8 cellular contexts compared by ENCODE assay signal in the genomic region with DNA sequence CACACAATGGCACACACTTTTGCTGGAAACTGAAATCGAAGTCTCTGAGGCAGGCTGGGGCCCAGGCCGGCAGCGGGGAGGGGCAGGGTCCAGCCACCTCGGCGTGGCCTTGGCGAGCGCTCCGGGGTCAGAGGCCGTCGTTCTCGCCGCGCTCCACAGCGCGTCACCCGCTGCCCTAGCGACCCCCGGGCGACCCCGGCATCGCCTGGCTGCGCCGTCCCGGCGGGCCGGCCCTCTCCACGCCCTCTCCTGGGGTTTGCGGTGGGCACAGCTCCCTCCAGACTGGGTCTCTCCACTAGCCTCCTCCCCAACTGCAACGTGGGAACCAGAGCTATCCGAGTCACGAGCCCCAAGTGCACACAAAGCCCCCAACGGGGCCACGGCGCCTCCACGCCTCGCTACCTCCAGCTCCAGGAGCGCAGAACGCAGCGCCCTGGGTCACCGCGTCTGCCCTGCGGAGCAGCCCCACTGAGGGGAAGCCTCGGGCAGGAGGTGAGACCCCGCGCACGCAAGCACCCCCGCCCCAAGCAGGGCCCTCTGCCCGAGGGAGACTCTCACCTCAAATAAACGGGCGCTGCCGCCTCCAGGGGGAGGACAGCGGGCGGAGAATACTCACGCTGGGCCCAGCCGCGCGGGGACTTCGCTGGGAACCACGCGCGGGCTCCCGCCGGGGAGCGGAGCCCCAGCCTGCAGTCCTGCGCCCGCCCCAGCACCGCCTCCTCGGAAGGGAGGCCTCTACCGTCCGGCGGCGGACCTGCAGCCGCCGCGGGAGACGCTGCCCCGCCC.
DNase-seq lines count a peak whose midpoint lies in the region; ATAC-seq, FAIRE-seq and TF ChIP-seq lines count a peak whose summit lies in the region.

No MANE protein-coding gene starts in this region.

- TF ChIP-seq CTCF in RWPE2 (IDR thresholded peaks at IDR 0.05; ENCODE audit: poor library complexity, severe bottlenecking) (peak; percentile 89), suprapubic skin (IDR thresholded peaks at IDR 0.05) (peak in 1 of 2 donors; percentile 97)

- H3K27me3 ChIP-seq in RWPE2 (ENCODE audit: insufficient read depth, poor library complexity, severe bottlenecking), result peaks cover 6% of the 10 kb centered on the region
- peaks cover 10% of the 10 kb centered on the region for H3K27me3 ChIP-seq in suprapubic skin

- 0% methylated on average over 13 of the region's 77 CpGs for WGBS in suprapubic skin

- no peaks in the 10 kb centered on the region for H3K9me3 ChIP-seq in RWPE2 (ENCODE audit: severe bottlenecking)
- no peaks in the 10 kb centered on the region for H3K9me3 ChIP-seq in suprapubic skin

- H3K4me3 ChIP-seq in RWPE2 (ENCODE audit: severe bottlenecking) (peak overlapping the region; percentile 49), suprapubic skin (peak overlapping the region; percentile 80)

- ATAC-seq in GM21423 (IDR thresholded peaks at IDR 0.05; ENCODE audit: unreplicated experiment) (peak; percentile 98), RWPE2 (ENCODE audit: low read depth) (peak; percentile 96)

- no peak for TF ChIP-seq POLR2A in suprapubic skin (IDR thresholded peaks at IDR 0.05)

- FAIRE-seq in HTR-8/SVneo (lab: Jason Lieb, UNC), result peak; percentile 85

- H3K27ac ChIP-seq in RWPE2 (ENCODE audit: poor library complexity, severe bottlenecking), result no peak overlapping the region
- no peak overlapping the region for H3K27ac ChIP-seq in suprapubic skin

- DNase-seq in D341Med (ENCODE audit: low spot score) (peak; percentile 96), HTR-8/SVneo (ENCODE audit: insufficient read length, low spot score) (peak; percentile 67), RWPE2 (ENCODE audit: low spot score) (peak; percentile 74), activated gamma-delta T cell (lab: John Stamatoyannopoulos, UW) (peak; percentile 44), germinal center (ENCODE audit: low spot score) (peak; percentile 84), occipital lobe (lab: John Stamatoyannopoulos, UW) (peak; percentile 63), suprapubic skin (ENCODE audit: low spot score in 2 of 2) (peak; percentile 79 to 85)

- TF ChIP-seq EP300 in suprapubic skin (IDR thresholded peaks at IDR 0.05), result no peak

- H3K36me3 ChIP-seq in RWPE2 (ENCODE audit: low read depth), result no peaks in the 10 kb centered on the region
- no peaks in the 10 kb centered on the region for H3K36me3 ChIP-seq in suprapubic skin

- H3K4me1 ChIP-seq in RWPE2 (ENCODE audit: insufficient read depth, poor library complexity, severe bottlenecking) (no peaks in the 10 kb centered on the region), suprapubic skin (peaks cover 20% of the 10 kb centered on the region)

Comparison
In these comparisons a context has a peak if more than half of its experiments do, and no peak if none do; other contexts are left out.
1. DNase-seq: peak in every context shown above with its lines; median percentile 96 in D341Med; 84 in germinal center; 82 in suprapubic skin; 74 in RWPE2; 67 in HTR-8/SVneo; 63 in occipital lobe; 44 in activated gamma-delta T cell.